In the genomic region with DNA sequence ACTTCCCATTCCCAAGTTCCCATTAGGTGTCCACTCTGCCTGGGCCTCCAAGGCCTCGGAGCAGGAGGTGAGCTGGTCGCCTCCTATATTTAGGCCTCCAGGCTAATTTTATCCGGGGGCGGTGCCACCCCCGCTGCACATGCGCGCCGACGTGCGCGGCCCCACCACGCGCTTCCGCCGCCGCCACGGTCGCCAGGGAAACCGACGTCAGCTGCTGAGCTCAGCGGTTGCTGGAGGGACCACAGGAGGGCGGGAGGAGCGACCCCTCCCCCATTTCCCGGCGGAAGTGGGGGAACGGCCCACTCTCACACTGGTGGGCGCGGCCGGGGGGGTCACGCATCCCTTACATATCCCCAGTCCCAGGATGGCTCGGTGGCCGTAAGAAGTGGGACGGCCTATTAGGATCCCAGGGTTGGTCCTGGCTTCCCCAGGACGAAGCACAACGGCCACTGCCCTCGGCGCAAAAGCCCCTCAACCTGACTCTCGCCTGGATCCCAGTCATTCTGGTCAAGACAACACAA, we compare ENCODE assay signal across 8 cellular contexts. TPM values are rescaled to one million over a fixed set of nuclear protein-coding genes. Genes with fewer than 3 reads are reported as not detected.
DNase-seq lines count a peak whose midpoint lies in the region; ATAC-seq and TF ChIP-seq lines count a peak whose summit lies in the region.

No MANE protein-coding gene starts in this region.

- peak overlapping the region; percentile 41 to 81 for H3K4ac ChIP-seq in mesenchymal stem cell (ENCODE audit: low read depth in 1 of 2, low read length in 2 of 2)

- CTCF ChIA-PET in activated CD8-positive, alpha-beta memory T cell treated with anti-CD3 and anti-CD28 coated beads, Interleukin-2, amount 10 ng/mL, durations not matched to agents 7 days and 5 days (lab: Charles Lee) = interaction anchor here (0.9 to 5.6 kb wide), 7 partner anchors 8 to 39 kb away, joined by 3 to 52 read pairs (median 4); a partner anchor contains a TSS

- H3K4me2 ChIP-seq in mesenchymal stem cell (ENCODE audit: low read length, poor library complexity, severe bottlenecking) = peak overlapping the region; percentile 95

- peak overlapping the region; percentile 96 for H2BK15ac ChIP-seq in mesenchymal stem cell (ENCODE audit: low read depth, poor library complexity, severe bottlenecking)

- H3K18ac ChIP-seq in mesenchymal stem cell (ENCODE audit: low read depth in 1 of 2, low read length in 2 of 2) = peak overlapping the region; percentile 82 to 96

- H2AK5ac ChIP-seq in mesenchymal stem cell (ENCODE audit: low read length, severe bottlenecking) = no peak overlapping the region

- peak overlapping the region; percentile 60 for H3K4me3 ChIP-seq in GM12865 (ENCODE audit: low read depth, low read length)
- peak overlapping the region; percentile 84 to 86 for H3K4me3 ChIP-seq in mesenchymal stem cell (ENCODE audit: insufficient read depth in 1 of 2, low read depth in 1 of 2, low read length in 2 of 2)

- peak overlapping the region in 1 of 2 experiments; percentile 81 for H3K14ac ChIP-seq in mesenchymal stem cell (ENCODE audit: low read length in 2 of 2)

- H3K79me1 ChIP-seq in mesenchymal stem cell (replicated peaks; ENCODE audit: low read length, poor library complexity, severe bottlenecking) = peaks cover 45% of the 10 kb centered on the region

- H3K9me3 Mint-ChIP-seq in activated CD8-positive, alpha-beta memory T cell treated with anti-CD3 and anti-CD28 coated beads, Interleukin-2, amount 10 ng/mL, durations not matched to agents 7 days and 5 days (ENCODE audit: low read depth) = no peaks in the 10 kb centered on the region
- no peaks in the 10 kb centered on the region for H3K9me3 Mint-ChIP-seq in effector memory CD8-positive, alpha-beta T cell

- H3K4me1 ChIP-seq in mesenchymal stem cell (ENCODE audit: control insufficient read depth, insufficient read depth, low read depth, low read length) = peaks cover 44% of the 10 kb centered on the region

- H3K23ac ChIP-seq in mesenchymal stem cell (ENCODE audit: low read length in 2 of 2) = no peak overlapping the region

- WGBS in mesenchymal stem cell = under 1% methylated on average over 38 of the region's 38 CpGs

- H3K36me3 ChIP-seq in mesenchymal stem cell (ENCODE audit: control insufficient read depth in 1 of 2, insufficient read depth in 2 of 2, low read depth in 1 of 2, low read length in 2 of 2) = peaks cover 40 to 46% of the 10 kb centered on the region in 2 experiments

- H4K8ac ChIP-seq in mesenchymal stem cell (ENCODE audit: low read length) = peak overlapping the region; percentile 68

- ATAC-seq in HG02763 (IDR thresholded peaks at IDR 0.05; ENCODE audit: unreplicated experiment) (peak; percentile 49), GM19467 (IDR thresholded peaks at IDR 0.05; ENCODE audit: unreplicated experiment) (no peak)
- peak; percentile 47 for ATAC-seq in activated CD8-positive, alpha-beta memory T cell treated with anti-CD3 and anti-CD28 coated beads, Interleukin-2, amount 10 ng/mL, durations not matched to agents 7 days and 5 days
- ATAC-seq in effector memory CD8-positive, alpha-beta T cell (replicated peaks) = peak; percentile 49

- H3K27ac ChIP-seq in mesenchymal stem cell (ENCODE audit: low read length, poor library complexity, severe bottlenecking) = peak overlapping the region; percentile 75

- H3K27me3 ChIP-seq in mesenchymal stem cell (ENCODE audit: control insufficient read depth in 1 of 2, insufficient read depth in 1 of 2, low read length in 2 of 2) = no peaks in the 10 kb centered on the region

- H2BK12ac ChIP-seq in mesenchymal stem cell (ENCODE audit: low read length in 2 of 2) = peak overlapping the region; percentile 50 to 93

- peak overlapping the region; percentile 91 for H3K27ac Mint-ChIP-seq in activated CD8-positive, alpha-beta memory T cell treated with anti-CD3 and anti-CD28 coated beads, Interleukin-2, amount 10 ng/mL, durations not matched to agents 7 days and 5 days
- no peak overlapping the region for H3K27ac Mint-ChIP-seq in effector memory CD8-positive, alpha-beta T cell

- no peaks in the 10 kb centered on the region for H3K27me3 Mint-ChIP-seq in activated CD8-positive, alpha-beta memory T cell treated with anti-CD3 and anti-CD28 coated beads, Interleukin-2, amount 10 ng/mL, durations not matched to agents 7 days and 5 days
- H3K27me3 Mint-ChIP-seq in effector memory CD8-positive, alpha-beta T cell = no peaks in the 10 kb centered on the region

- TF ChIP-seq CTCF in GM12865 (IDR thresholded peaks at IDR 0.05; ENCODE audit: insufficient read depth, low read depth, low read length, missing control alignments) = no peak

- H3K36me3 Mint-ChIP-seq in activated CD8-positive, alpha-beta memory T cell treated with anti-CD3 and anti-CD28 coated beads, Interleukin-2, amount 10 ng/mL, durations not matched to agents 7 days and 5 days = peaks cover 19% of the 10 kb centered on the region
- no peaks in the 10 kb centered on the region for H3K36me3 Mint-ChIP-seq in effector memory CD8-positive, alpha-beta T cell (ENCODE audit: insufficient read depth)

- DNase-seq in GM12865 (ENCODE audit: low read depth) (peak; percentile 93), NCI-H69 (lab: John Stamatoyannopoulos, UW) (peak; percentile 86), mesenchymal stem cell (peak; percentile 97)
- DNase-seq in activated CD8-positive, alpha-beta memory T cell treated with anti-CD3 and anti-CD28 coated beads, Interleukin-2, amount 10 ng/mL, durations not matched to agents 7 days and 5 days = peak; percentile 94
- DNase-seq in effector memory CD8-positive, alpha-beta T cell = peak; percentile 90 to 93 (median 92)
- peak; percentile 70 to 79 (median 72) for DNase-seq in stimulated activated CD4-positive, alpha-beta T cell treated with anti-CD3 and anti-CD28 coated beads, TNF-alpha, amount 100 ng/mL, for 48 hours (ENCODE audit: low read depth in 3 of 3)

- no peak overlapping the region for H2BK5ac ChIP-seq in mesenchymal stem cell (ENCODE audit: low read depth, low read length, poor library complexity, severe bottlenecking)

- H3K9me3 ChIP-seq in mesenchymal stem cell (ENCODE audit: control insufficient read depth, low read length) = no peaks in the 10 kb centered on the region

- H2AFZ ChIP-seq in mesenchymal stem cell (ENCODE audit: low read depth, low read length) = no peak overlapping the region

- peak overlapping the region; percentile 90 for H3K4me3 Mint-ChIP-seq in activated CD8-positive, alpha-beta memory T cell treated with anti-CD3 and anti-CD28 coated beads, Interleukin-2, amount 10 ng/mL, durations not matched to agents 7 days and 5 days
- no peak overlapping the region for H3K4me3 Mint-ChIP-seq in effector memory CD8-positive, alpha-beta T cell

- peaks cover 21% of the 10 kb centered on the region for H3K4me1 Mint-ChIP-seq in activated CD8-positive, alpha-beta memory T cell treated with anti-CD3 and anti-CD28 coated beads, Interleukin-2, amount 10 ng/mL, durations not matched to agents 7 days and 5 days
- peaks cover 19 to 54% of the 10 kb centered on the region in 2 donors for H3K4me1 Mint-ChIP-seq in effector memory CD8-positive, alpha-beta T cell (ENCODE audit: low read depth in 2 of 2)

- H2BK120ac ChIP-seq in mesenchymal stem cell (ENCODE audit: low read depth, low read length) = peak overlapping the region; percentile 56

- peak overlapping the region; percentile 77 for H4K91ac ChIP-seq in mesenchymal stem cell (ENCODE audit: low read length)

- H3K9ac ChIP-seq in mesenchymal stem cell (ENCODE audit: low read length) = peak overlapping the region; percentile 98

RNA-seq across cellular contexts. Expression of a gene that starts 1.0 kb away (rescaled TPM):
- total RNA-seq in activated CD8-positive, alpha-beta memory T cell treated with anti-CD3 and anti-CD28 coated beads, Interleukin-2, amount 10 ng/mL, durations not matched to agents 7 days and 5 days = 10 to 100 TPM; 47.3 to 56.4 TPM
- 34.9 TPM for polyA plus RNA-seq in mesenchymal stem cell (2013, experiment 1 of 2)
- 25.8 TPM for polyA plus RNA-seq in mesenchymal stem cell (2013, experiment 2 of 2)

RNA-seq across cellular contexts. Expression of a gene that starts 11.6 kb away (rescaled TPM):
- total RNA-seq in activated CD8-positive, alpha-beta memory T cell treated with anti-CD3 and anti-CD28 coated beads, Interleukin-2, amount 10 ng/mL, durations not matched to agents 7 days and 5 days = 10 to 100 TPM; 47.6 to 68.9 TPM
- polyA plus RNA-seq in mesenchymal stem cell (2013, experiment 1 of 2) = 48.0 TPM
- polyA plus RNA-seq in mesenchymal stem cell (2013, experiment 2 of 2) = 47.4 TPM

RNA-seq across cellular contexts. Expression of a gene that starts 25.0 kb away (rescaled TPM):
- 10 to 100 TPM; 29.9 to 61.0 TPM for total RNA-seq in activated CD8-positive, alpha-beta memory T cell treated with anti-CD3 and anti-CD28 coated beads, Interleukin-2, amount 10 ng/mL, durations not matched to agents 7 days and 5 days
- 9.0 TPM for polyA plus RNA-seq in mesenchymal stem cell (2013, experiment 1 of 2)
- polyA plus RNA-seq in mesenchymal stem cell (2013, experiment 2 of 2) = 9.7 TPM

RNA-seq across cellular contexts. Expression of a gene that starts 27.3 kb away (rescaled TPM):
- total RNA-seq in activated CD8-positive, alpha-beta memory T cell treated with anti-CD3 and anti-CD28 coated beads, Interleukin-2, amount 10 ng/mL, durations not matched to agents 7 days and 5 days = 1 to 10 TPM; 1.2 TPM
- polyA plus RNA-seq in mesenchymal stem cell (2013, experiment 1 of 2) = 1.5 TPM
- polyA plus RNA-seq in mesenchymal stem cell (2013, experiment 2 of 2) = 1.4 TPM

RNA-seq across cellular contexts. Expression of a gene that starts 32.9 kb away (rescaled TPM):
- not detected for total RNA-seq in activated CD8-positive, alpha-beta memory T cell treated with anti-CD3 and anti-CD28 coated beads, Interleukin-2, amount 10 ng/mL, durations not matched to agents 7 days and 5 days
- 0.01 TPM for polyA plus RNA-seq in mesenchymal stem cell (2013, experiment 1 of 2)
- polyA plus RNA-seq in mesenchymal stem cell (2013, experiment 2 of 2) = not detected
